ENCODE assay signal across 8 cellular contexts in the genomic region with DNA sequence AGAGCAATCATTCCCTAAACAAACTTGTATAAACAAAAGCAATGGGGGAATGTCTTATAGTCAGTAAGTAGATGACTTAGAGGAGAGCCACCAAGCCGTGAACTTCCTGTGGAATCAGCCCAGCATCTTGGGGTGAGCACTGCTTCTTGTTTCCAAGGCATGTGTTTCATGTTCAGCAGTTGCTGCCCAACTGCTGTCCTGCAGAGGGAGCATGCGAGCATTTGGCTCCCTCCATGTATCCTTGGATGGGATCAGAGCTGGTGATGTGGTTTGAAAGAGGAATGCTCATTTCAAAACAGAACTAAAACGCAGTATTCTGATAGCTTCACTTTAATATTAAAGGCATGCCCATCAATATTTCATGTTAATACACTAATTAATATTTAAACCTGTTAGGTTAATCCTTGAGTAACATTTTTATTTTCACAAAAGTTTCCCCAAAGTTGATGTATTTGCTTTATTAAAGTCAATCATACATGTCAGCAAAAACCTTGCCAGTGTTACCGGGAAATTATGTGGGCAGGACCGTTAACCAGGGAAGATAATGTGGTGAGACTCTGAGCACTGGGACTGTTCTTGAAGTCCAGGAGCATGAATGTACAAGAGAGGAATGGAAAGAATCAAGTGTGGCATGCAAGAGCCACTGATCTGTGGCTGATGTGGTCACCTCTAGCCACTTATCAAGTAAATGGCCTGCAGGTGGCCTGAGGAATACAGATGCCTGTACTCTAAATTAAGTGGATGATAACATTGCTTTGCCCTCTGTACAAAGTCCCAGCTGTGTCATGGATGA.
A peak's percentile ranks its signal among the peaks of the same experiment; 100 is the strongest.
DNase-seq lines count a peak whose midpoint lies in the region; ATAC-seq, FAIRE-seq and TF ChIP-seq lines count a peak whose summit lies in the region.

No MANE protein-coding gene starts in this region.

- peaks cover 1% of the 10 kb centered on the region for H3K27me3 Mint-ChIP-seq in chondrocyte (ENCODE audit: low read depth)

- H3K4me3 Mint-ChIP-seq in chondrocyte (ENCODE audit: unreplicated experiment): no peak overlapping the region

- H3K4me1 Mint-ChIP-seq in chondrocyte (ENCODE audit: low read depth): peaks cover 6% of the 10 kb centered on the region

- H3K36me3 Mint-ChIP-seq in chondrocyte (ENCODE audit: low read depth): no peaks in the 10 kb centered on the region

- CTCF ChIA-PET in AG04450 (lab: Charles Lee): interaction anchor here (0.6 to 6.0 kb wide), 17 partner anchors 10 to 761 kb away, joined by 3 to 96 read pairs (median 4); no protein-coding TSS in a partner anchor

- H3K9me3 ChIP-seq in AG04450 (ENCODE audit: control insufficient read depth, insufficient read depth, low read length): no peaks in the 10 kb centered on the region
- no peaks in the 10 kb centered on the region for H3K9me3 ChIP-seq in left lung

- ATAC-seq in left lung: peak; percentile 93
- ATAC-seq in HG03045 (IDR thresholded peaks at IDR 0.05; ENCODE audit: unreplicated experiment): no peak

- H3K27ac ChIP-seq in AG04450 (ENCODE audit: low read depth, low read length): no peak overlapping the region
- no peak overlapping the region for H3K27ac ChIP-seq in left lung

- H3K27ac Mint-ChIP-seq in chondrocyte (ENCODE audit: unreplicated experiment): peak overlapping the region; percentile 29

- POLR2A ChIA-PET in AG04450 (lab: Yijun Ruan, JAX): no interaction called here

- peak; percentile 89 for TF ChIP-seq CTCF in AG04450 (IDR thresholded peaks at IDR 0.05; ENCODE audit: low read depth, low read length)
- TF ChIP-seq CTCF in chondrocyte (IDR thresholded peaks at IDR 0.05): peak; percentile 85
- peak; percentile 60 to 66 for TF ChIP-seq CTCF in left lung (IDR thresholded peaks at IDR 0.05)

- no peaks in the 10 kb centered on the region for H3K36me3 ChIP-seq in left lung

- no peak for FAIRE-seq in urothelium cell line (lab: Jason Lieb, UNC)

- no peaks in the 10 kb centered on the region for H3K4me1 ChIP-seq in left lung

- no peak overlapping the region for H3K4me3 ChIP-seq in AG04450 (ENCODE audit: low read depth, low read length)
- no peak overlapping the region for H3K4me3 ChIP-seq in left lung

- H3K9me3 Mint-ChIP-seq in chondrocyte (ENCODE audit: low read depth): peaks cover 9% of the 10 kb centered on the region

- peak; percentile 29 for DNase-seq in AG04450 (ENCODE audit: low read depth, low spot score)
- DNase-seq in ELR (ENCODE audit: low read depth): peak; percentile 54
- peak; percentile 16 for DNase-seq in NCI-H345 treated with DMSO at 0.1 percent for 48 hours (lab: John Stamatoyannopoulos, UW; ENCODE audit: unreplicated experiment)
- DNase-seq in chondrocyte (ENCODE audit: low spot score): no peak
- DNase-seq in left lung: no peak
- DNase-seq in urothelium cell line (ENCODE audit: low spot score): peak; percentile 57
- no peak for DNase-seq in T-helper 9 cell

- intact Hi-C loops in left lung (cut with DNase I): no loop called here

- no peaks in the 10 kb centered on the region for H3K27me3 ChIP-seq in AG04450 (ENCODE audit: control insufficient read depth, insufficient read depth, low read length)
- H3K27me3 ChIP-seq in left lung: no peaks in the 10 kb centered on the region

Comparison
In these comparisons a context has a peak if more than half of its experiments do, and no peak if none do; other contexts are left out.
1. DNase-seq: peak in AG04450 (single experiment), ELR (single experiment), NCI-H345 treated with DMSO at 0.1 percent for 48 hours (single experiment) and urothelium cell line (single experiment); none in chondrocyte (single experiment), left lung (0 of 2) and T-helper 9 cell (single experiment).
2. Peak in every context shown above with its lines, with median percentiles within 50 percentile points of each other: CTCF ChIP-seq.